Comparison of ENCODE assay signal across 8 cellular contexts in the genomic region with DNA sequence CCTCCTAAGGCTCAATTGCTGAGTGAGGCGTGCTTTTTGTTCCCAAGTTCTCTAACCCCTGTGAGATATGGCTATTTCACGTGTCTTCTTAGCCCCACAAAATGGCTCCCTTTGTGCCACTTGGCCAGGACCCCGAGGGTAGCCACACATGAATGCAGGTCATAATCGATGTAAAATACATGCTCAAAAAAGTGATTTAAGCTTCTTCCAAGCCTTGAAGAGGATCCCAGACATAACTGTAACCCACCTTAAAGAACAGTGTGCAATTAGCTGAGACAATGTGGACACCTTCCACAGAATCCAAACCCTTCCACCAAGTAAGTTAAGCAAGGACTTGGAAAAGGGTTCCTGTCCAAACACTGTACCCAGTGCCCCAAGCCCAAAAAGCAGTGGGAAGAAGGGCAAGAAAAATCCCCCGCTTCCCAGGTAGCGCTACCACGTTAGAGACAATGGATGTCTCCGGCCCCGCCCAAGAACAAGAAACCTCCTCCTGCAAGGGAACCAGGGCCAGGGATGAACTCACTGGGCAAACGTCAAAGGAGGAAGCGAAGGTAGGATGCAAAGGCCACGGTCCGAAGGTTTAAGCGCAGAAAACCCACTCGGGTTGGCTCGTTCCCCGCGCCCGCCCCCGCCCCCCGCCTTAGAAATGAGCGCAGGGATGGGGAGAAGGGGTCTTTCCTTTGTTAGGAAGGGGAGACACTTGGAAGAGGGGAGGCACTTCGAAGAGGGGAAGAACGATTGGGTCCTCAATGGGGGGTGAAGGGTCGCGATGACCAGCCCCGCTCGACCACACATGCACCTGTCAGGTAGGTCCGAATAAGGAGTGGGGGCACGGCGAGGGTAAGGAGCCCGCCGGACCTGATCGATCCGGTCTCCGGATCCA. TPM values are rescaled to one million over a fixed set of nuclear protein-coding genes. Genes with fewer than 3 reads are reported as not detected.
DNase-seq lines count a peak whose midpoint lies in the region; ATAC-seq, FAIRE-seq and TF ChIP-seq lines count a peak whose summit lies in the region.

No MANE protein-coding gene starts in this region.

- CTCF ChIA-PET in PC-9 (lab: Charles Lee), result no interaction called here

- FAIRE-seq in astrocyte (lab: Jason Lieb, UNC) (no peak), kidney (lab: Jason Lieb, UNC) (no peak)

- H3K4me3 ChIP-seq in HUES48 (ENCODE audit: low read depth, low read length) (peak overlapping the region; percentile 73), PC-9 (peak overlapping the region; percentile 81), astrocyte (ENCODE audit: insufficient read depth, low read depth, low read length) (peak overlapping the region; percentile 89), kidney (ENCODE audit: low read length in 2 of 2) (peak overlapping the region; percentile 76 to 82)

- TF ChIP-seq CTCF in PC-9 (conservative IDR thresholded peaks at IDR 0.05) (no peak), astrocyte (IDR thresholded peaks at IDR 0.05; ENCODE audit: insufficient read depth, low read depth, low read length) (no peak), kidney (IDR thresholded peaks at IDR 0.05; ENCODE audit: borderline replicate concordance, extremely low read depth, insufficient read depth) (no peak)

- no peaks in the 10 kb centered on the region for H3K9me2 ChIP-seq in PC-9 (ENCODE audit: insufficient read depth)

- POLR2A ChIA-PET in PC-9 (lab: Charles Lee; ENCODE audit: unreplicated experiment), result interaction anchor here (0.6 kb wide), 1 partner anchor 310 kb away, joined by 5 read pairs; no protein-coding TSS in a partner anchor

- peak overlapping the region; percentile 100 for H3K4me2 ChIP-seq in PC-9
- H3K4me2 ChIP-seq in astrocyte (ENCODE audit: low read length), result peak overlapping the region; percentile 92

- peaks cover 60% of the 10 kb centered on the region for H3K79me2 ChIP-seq in PC-9 (ENCODE audit: low read depth)
- H3K79me2 ChIP-seq in astrocyte (ENCODE audit: insufficient read depth, low read length), result peaks cover 65% of the 10 kb centered on the region

- TSS peak; percentile 55 for BruUV-seq in PC-9 (replicated peaks; lab: Mats Ljungman, UMichigan)

- no peak for ATAC-seq in GM18519 (IDR thresholded peaks at IDR 0.05; ENCODE audit: low FRiP score, unreplicated experiment)

- no peaks in the 10 kb centered on the region; the same call in 1 of the 2 replicates for H4K20me1 ChIP-seq in PC-9 (ENCODE audit: insufficient read depth)
- peaks cover 47% of the 10 kb centered on the region for H4K20me1 ChIP-seq in astrocyte (ENCODE audit: insufficient read depth, low read length)

- H3K4me3 Mint-ChIP-seq in astrocyte (ENCODE audit: unreplicated experiment), result peak overlapping the region; percentile 95

- H3K9ac ChIP-seq in HUES48 (ENCODE audit: low read depth, low read length), result peak overlapping the region; percentile 94
- H3K9ac ChIP-seq in astrocyte (ENCODE audit: low read length), result peak overlapping the region; percentile 96
- peak overlapping the region; percentile 29 to 59 for H3K9ac ChIP-seq in kidney (ENCODE audit: low read length in 2 of 2)

- no peaks in the 10 kb centered on the region for H3K27me3 Mint-ChIP-seq in astrocyte (ENCODE audit: low read depth, unreplicated experiment)

- peaks cover 17% of the 10 kb centered on the region for H3K4me1 ChIP-seq in HUES48 (ENCODE audit: control insufficient read depth, insufficient read depth, low read length)
- peaks cover 30% of the 10 kb centered on the region for H3K4me1 ChIP-seq in PC-9 (replicated peaks; ENCODE audit: insufficient read depth)
- peaks cover 7% of the 10 kb centered on the region for H3K4me1 ChIP-seq in astrocyte (ENCODE audit: insufficient read depth, low read length)
- peaks cover 0 to 9% of the 10 kb centered on the region in 2 donors for H3K4me1 ChIP-seq in kidney (ENCODE audit: control insufficient read depth in 1 of 2, insufficient read depth in 1 of 2, low read depth in 1 of 2, low read length in 2 of 2)

- H3K36me3 ChIP-seq in HUES48 (ENCODE audit: control insufficient read depth, insufficient read depth, low read length) (peaks cover 15% of the 10 kb centered on the region), PC-9 (ENCODE audit: low read depth) (peaks cover 7% of the 10 kb centered on the region), astrocyte (ENCODE audit: insufficient read depth, low read length) (peaks cover 5% of the 10 kb centered on the region), kidney (ENCODE audit: control insufficient read depth in 1 of 2, insufficient read depth in 2 of 2, low read length in 2 of 2) (no peaks in the 10 kb centered on the region)

- H2AFZ ChIP-seq in PC-9 (peak overlapping the region; percentile 69), astrocyte (ENCODE audit: low read depth, low read length) (no peak overlapping the region)

- peaks cover 27% of the 10 kb centered on the region for H3F3A ChIP-seq in PC-9 (ENCODE audit: insufficient read depth, low read depth)

- peak overlapping the region; percentile 87 for H3K27ac Mint-ChIP-seq in astrocyte (ENCODE audit: unreplicated experiment)

- H3K36me3 Mint-ChIP-seq in astrocyte (ENCODE audit: low read depth, unreplicated experiment), result no peaks in the 10 kb centered on the region

- intact Hi-C loops in PC-9 (cut with micrococcal nuclease; ENCODE audit: unreplicated experiment) (no loop called here), kidney (cut with DNase I) (no loop called here)

- H3K27me3 ChIP-seq in HUES48 (ENCODE audit: control insufficient read depth, insufficient read depth, low read length) (no peaks in the 10 kb centered on the region), PC-9 (ENCODE audit: insufficient read depth, low read depth) (no peaks in the 10 kb centered on the region), astrocyte (ENCODE audit: insufficient read depth, low read length) (no peaks in the 10 kb centered on the region)

- H3K9me3 ChIP-seq in HUES48 (ENCODE audit: control insufficient read depth, insufficient read depth, low read length) (no peaks in the 10 kb centered on the region), PC-9 (ENCODE audit: insufficient read depth, low read depth) (no peaks in the 10 kb centered on the region), astrocyte (ENCODE audit: insufficient read depth, low read depth, low read length) (no peaks in the 10 kb centered on the region), kidney (ENCODE audit: control insufficient read depth in 1 of 2, low read length in 2 of 2) (no peaks in the 10 kb centered on the region)

- H3K9me3 Mint-ChIP-seq in astrocyte (ENCODE audit: unreplicated experiment), result no peaks in the 10 kb centered on the region

- H3K27ac ChIP-seq in HUES48 (ENCODE audit: low read depth, low read length) (peak overlapping the region; percentile 72), PC-9 (0 out of 2 replicates have a peak overlapping the region, but pooled peaks have one; percentile 6), astrocyte (ENCODE audit: low read depth, low read length) (peak overlapping the region; percentile 77), kidney (ENCODE audit: low read depth in 2 of 2, low read length in 2 of 2) (no peak overlapping the region)

- H3K4me1 Mint-ChIP-seq in astrocyte (ENCODE audit: low read depth, unreplicated experiment), result peaks cover 16% of the 10 kb centered on the region

- DNase-seq in GF-D8 (lab: John Stamatoyannopoulos, UW), result peak; percentile 1
- peak; percentile 45 to 63 for DNase-seq in PC-9
- DNase-seq in astrocyte (ENCODE audit: low read depth), result no peak
- no peak for DNase-seq in kidney
- peak; percentile 47 for DNase-seq in stimulated activated CD8-positive, alpha-beta memory T cell treated with anti-CD3 and anti-CD28 coated beads, Interleukin-4, amount 100 ng/mL, for 48 hours
- no peak for DNase-seq in GM19240 (ENCODE audit: insufficient read length, low spot score)

RNA-seq across cellular contexts. Expression of a gene that starts 1.1 kb away (rescaled TPM):
- total RNA-seq in PC-9 (2021) (250 and 277 TPM in 2 replicates), astrocyte (232 and 282 TPM in 2 replicates), kidney (76.4 TPM)
- polyA plus RNA-seq in kidney (ENCODE audit: insufficient read depth, low read depth, low replicate concordance), result 122 TPM

RNA-seq across cellular contexts. Expression of a gene that starts 21.7 kb away (rescaled TPM):
- 38.6 and 52.3 TPM in 2 replicates for total RNA-seq in PC-9 (2021)
- 23.7 and 29.5 TPM in 2 replicates for total RNA-seq in astrocyte
- 59.4 TPM for total RNA-seq in kidney
- 74.9 TPM for polyA plus RNA-seq in kidney (ENCODE audit: insufficient read depth, low read depth, low replicate concordance)

RNA-seq across cellular contexts. Expression of a gene that starts 29.5 kb away (rescaled TPM):
- total RNA-seq in PC-9 (2021) (425 and 486 TPM in 2 replicates), astrocyte (413 and 449 TPM in 2 replicates), kidney (315 TPM)
- 279 TPM for polyA plus RNA-seq in kidney (ENCODE audit: insufficient read depth, low read depth, low replicate concordance)

RNA-seq across cellular contexts. Expression of a gene that starts 43.4 kb away (rescaled TPM):
- total RNA-seq in PC-9 (2021) (19.2 and 20.5 TPM in 2 replicates), astrocyte (11.5 and 11.9 TPM in 2 replicates), kidney (31.8 TPM)
- 35.1 TPM for polyA plus RNA-seq in kidney (ENCODE audit: insufficient read depth, low read depth, low replicate concordance)

RNA-seq across cellular contexts. Expression of a gene that starts 52.3 kb away (rescaled TPM):
- total RNA-seq in PC-9 (2021) (64.2 and 73.1 TPM in 2 replicates), astrocyte (37.3 and 44.3 TPM in 2 replicates), kidney (67.1 TPM)
- polyA plus RNA-seq in kidney (ENCODE audit: insufficient read depth, low read depth, low replicate concordance), result 23.9 TPM

Comparison
In these comparisons a context has a peak if more than half of its experiments do, and no peak if none do; other contexts are left out.
1. DNase-seq: peak in GF-D8 (single experiment), PC-9 (2 of 2) and stimulated activated CD8-positive, alpha-beta memory T cell treated with anti-CD3 and anti-CD28 coated beads, Interleukin-4, amount 100 ng/mL, for 48 hours (single experiment); none in astrocyte (single experiment), kidney (single experiment) and GM19240 (single experiment).
2. H3K27ac ChIP-seq: peak in HUES48 (single experiment), PC-9 (single experiment) and astrocyte (single experiment); none in kidney (0 of 2).
3. H3K9ac ChIP-seq: peak in every context shown above with its lines; median percentile 96 in astrocyte; 94 in HUES48; 44 in kidney.
4. Peak in every context shown above with its lines, with median percentiles within 50 percentile points of each other: H3K4me3 ChIP-seq.